Comparison of ENCODE assay signal across 18 cellular contexts in the genomic region with DNA sequence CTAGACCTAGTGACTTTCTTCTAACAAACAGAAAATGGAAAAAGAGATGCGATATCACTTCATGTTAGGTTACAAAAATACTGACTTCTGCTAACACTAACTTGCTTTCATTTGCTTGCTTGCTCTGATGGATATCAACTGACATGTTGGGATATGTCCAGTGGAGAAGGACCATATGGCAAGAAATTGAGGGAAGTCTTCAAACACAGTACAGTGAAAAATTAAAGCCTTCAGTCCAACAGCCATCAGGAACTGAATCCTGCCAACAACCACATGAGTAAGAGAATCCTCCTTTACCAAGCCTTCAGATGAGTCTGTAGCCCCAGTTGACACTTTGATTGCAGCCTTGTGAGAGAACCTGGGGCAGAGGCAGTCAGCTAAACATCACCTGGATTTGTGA.
"Had no signal": no experiment of that assay in that cellular context is flagged by ENCODE, and none has a peak within 500 bp of the region (broad histone marks: within the 10 kb centered on the region; RNA-seq: fewer than 3 reads in every experiment).

No MANE protein-coding gene starts in this region.

- DNase-seq: colonic mucosa; dermis blood vessel endothelial cell; esophagus squamous epithelium; foreskin fibroblast; head of caudate nucleus; hippocampal formation; kidney glomerular epithelial cell; mammary epithelial cell; mucosa of descending colon; naive thymus-derived CD8-positive, alpha-beta T cell; sigmoid colon; stimulated activated CD4-positive, alpha-beta T cell treated with anti-CD3 and anti-CD28 coated beads, Interleukin-12 subunit alpha, Interleukin-12 subunit beta, amount 100 ng/mL, for 4 hours; stimulated activated naive CD4-positive, alpha-beta T cell; stomach; trophoblast cell had no signal

- H3K4me1 ChIP-seq: colonic mucosa, esophagus squamous epithelium, right atrium auricular region had no signal

- H3K9me3 Mint-ChIP-seq: neural crest cell had no signal

- H3K4me3 ChIP-seq: colonic mucosa, esophagus squamous epithelium, mucosa of descending colon, right atrium auricular region, sigmoid colon, skin epidermis, stomach had no signal

- H3K36me3 Mint-ChIP-seq: naive thymus-derived CD8-positive, alpha-beta T cell had no signal

- H3K9me3 ChIP-seq: colonic mucosa, esophagus squamous epithelium, mucosa of descending colon, right atrium auricular region, sigmoid colon, stomach had no signal

- H3K4me1 Mint-ChIP-seq: naive thymus-derived CD8-positive, alpha-beta T cell; neural crest cell had no signal

- H3K36me3 ChIP-seq: colonic mucosa, esophagus squamous epithelium, right atrium auricular region, sigmoid colon, stomach had no signal

- H3K27me3 ChIP-seq: colonic mucosa, esophagus squamous epithelium, right atrium auricular region, sigmoid colon, stomach had no signal

- H3K4me3 Mint-ChIP-seq: naive thymus-derived CD8-positive, alpha-beta T cell; neural crest cell had no signal

- ATAC-seq: mucosa of descending colon; naive thymus-derived CD8-positive, alpha-beta T cell had no signal

- H3K27ac ChIP-seq: colonic mucosa, esophagus squamous epithelium, right atrium auricular region, sigmoid colon, skin epidermis, stomach had no signal

- H3K27ac Mint-ChIP-seq: naive thymus-derived CD8-positive, alpha-beta T cell had no signal
